In the genomic region with DNA sequence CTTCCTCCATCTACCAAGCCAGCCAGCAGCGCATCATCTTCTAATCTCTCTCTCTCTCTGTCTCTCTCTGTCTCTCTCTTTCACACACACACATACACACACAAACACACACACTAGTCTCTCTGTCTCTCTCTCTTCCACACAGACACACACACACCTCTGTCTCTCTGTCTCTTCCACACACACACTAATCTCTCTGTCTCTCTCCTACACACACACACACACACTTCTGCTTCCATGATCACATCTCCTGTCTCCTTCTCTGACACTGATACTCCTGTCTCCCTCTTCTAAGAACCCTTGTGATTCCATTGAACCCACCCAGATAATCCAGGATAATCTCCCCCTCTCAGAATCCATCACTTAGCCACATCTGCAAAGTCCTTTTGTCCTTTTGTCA, we compare ENCODE assay signal across 27 cellular contexts.
DNase-seq lines count a peak whose midpoint lies in the region; ATAC-seq and TF ChIP-seq lines count a peak whose summit lies in the region.
"Had no signal": no experiment of that assay in that cellular context is flagged by ENCODE, and none has a peak within 500 bp of the region (broad histone marks: within the 10 kb centered on the region; RNA-seq: fewer than 3 reads in every experiment).

No MANE protein-coding gene starts in this region.

- H4K20me1 ChIP-seq in GM23248 (ENCODE audit: insufficient read depth), result no peaks in the 10 kb centered on the region
- H4K20me1 ChIP-seq in PC-3 (ENCODE audit: low read length), result no peaks in the 10 kb centered on the region

- H3K27me3 Mint-ChIP-seq in osteocyte (ENCODE audit: unreplicated experiment), result no peaks in the 10 kb centered on the region
- H3K27me3 Mint-ChIP-seq: central memory CD8-positive, alpha-beta T cell had no signal

- ATAC-seq in PC-3 (no peak), heart left ventricle (no peak)
- no peak for ATAC-seq in stimulated activated naive CD8-positive, alpha-beta T cell treated with anti-CD3 and anti-CD28 coated beads, Interleukin-15, Interleukin-2, amounts not matched to agents 100 U/mL and 50 U/mL, for 24 hours

- H3K4me2 ChIP-seq in GM23248 (ENCODE audit: unreplicated experiment) (no peak overlapping the region), PC-3 (ENCODE audit: low read length) (peak overlapping the region; percentile 15; the same call in 1 of the 2 replicates)

- H3K27me3 ChIP-seq in GM23248 (replicated peaks; ENCODE audit: insufficient read depth) (no peaks in the 10 kb centered on the region), PC-3 (ENCODE audit: low read length) (no peaks in the 10 kb centered on the region), heart left ventricle (no peaks in the 10 kb centered on the region)
- H3K27me3 ChIP-seq: BLaER1 treated with 17β-estradiol and CSF1 and Interleukin-3, amounts not matched to agents 10 nM and 100 nM; right atrium auricular region; stomach; uterus had no signal

- peaks cover 27% of the 10 kb centered on the region for H3K4me1 ChIP-seq in GM23248 (ENCODE audit: insufficient read depth)
- H3K4me1 ChIP-seq in PC-3 (ENCODE audit: insufficient read depth, low read length), result peaks cover 42% of the 10 kb centered on the region
- no peaks in the 10 kb centered on the region for H3K4me1 ChIP-seq in heart left ventricle
- H3K4me1 ChIP-seq: HAP-1, parathyroid adenoma, stomach, uterus had no signal

- peaks cover 11% of the 10 kb centered on the region for H3K9me3 Mint-ChIP-seq in osteocyte (ENCODE audit: unreplicated experiment)

- POLR2A ChIA-PET in PC-3 (lab: Charles Lee; ENCODE audit: unreplicated experiment), result interaction anchor here (0.6 kb wide), 1 partner anchor 764 kb away, joined by 4 read pairs; no protein-coding TSS in a partner anchor

- H3F3A ChIP-seq in GM23248 (ENCODE audit: insufficient read depth) (peaks cover 33% of the 10 kb centered on the region), PC-3 (ENCODE audit: low read length, unreplicated experiment) (peaks cover 13% of the 10 kb centered on the region)

- TF ChIP-seq POLR2A in heart left ventricle (IDR thresholded peaks at IDR 0.05), result no peak

- H2AFZ ChIP-seq in GM23248, result no peak overlapping the region
- no peak overlapping the region for H2AFZ ChIP-seq in PC-3 (ENCODE audit: low read length)
- H2AFZ ChIP-seq: parathyroid adenoma had no signal

- no peak overlapping the region for H3K4me3 Mint-ChIP-seq in osteocyte (ENCODE audit: unreplicated experiment)
- H3K4me3 Mint-ChIP-seq: central memory CD8-positive, alpha-beta T cell; nephron progenitor cell; T-helper 1 cell treated with Interleukin-12 subunit alpha and Interleukin-12 subunit beta and Interleukin-4 antibody, amounts not matched to agents 30 μg/mL and 1 μg/mL, for 36 hours had no signal

- H3K36me3 Mint-ChIP-seq in osteocyte (ENCODE audit: unreplicated experiment), result peaks cover 3% of the 10 kb centered on the region

- 100% methylated on average over 1 of the region's 1 CpG for WGBS in GM23248 (ENCODE audit: low coverage in 1 of 2, low lambda C conversion rate in 2 of 2, missing lambda C conversion rate in 2 of 2), 2 experiments
- WGBS in heart left ventricle, 4 donors, result 93 to 97% (median 94%) methylated on average over 1 of the region's 1 CpG

- H3K9me3 ChIP-seq in GM23248 (ENCODE audit: low read depth), result no peaks in the 10 kb centered on the region
- no peaks in the 10 kb centered on the region for H3K9me3 ChIP-seq in PC-3 (ENCODE audit: low read length)
- H3K9me3 ChIP-seq in heart left ventricle, result peaks cover 0 to 23% (median 0%) of the 10 kb centered on the region in 12 donors
- H3K9me3 ChIP-seq: HAP-1, uterus had no signal

- intact Hi-C loops in PC-3 (cut with micrococcal nuclease), result no loop called here
- intact Hi-C loops in heart left ventricle (cut with DNase I), result no loop called here

- no TSS peak for BruUV-seq in PC-3 (replicated peaks; lab: Mats Ljungman, UMichigan)

- H3K27ac ChIP-seq in GM23248 (peak overlapping the region; percentile 71), PC-3 (ENCODE audit: low read length) (peak overlapping the region; percentile 91), epithelial cell of prostate (peak overlapping the region; percentile 70), heart left ventricle (no peak overlapping the region)
- H3K27ac ChIP-seq: BLaER1 treated with 17β-estradiol and CSF1 and Interleukin-3, amounts not matched to agents 10 nM and 100 nM; parathyroid adenoma; right atrium auricular region; SK-N-MC; stomach; uterus had no signal

- peak overlapping the region; percentile 32; the same call in 1 of the 2 replicates for H3K9ac ChIP-seq in GM23248
- H3K9ac ChIP-seq in PC-3 (ENCODE audit: low read length), result peak overlapping the region; percentile 71
- H3K9ac ChIP-seq: BLaER1 treated with 17β-estradiol and CSF1 and Interleukin-3, amounts not matched to agents 10 nM and 100 nM; parathyroid adenoma had no signal

- peaks cover 26% of the 10 kb centered on the region for H3K4me1 Mint-ChIP-seq in osteocyte (ENCODE audit: unreplicated experiment)
- H3K4me1 Mint-ChIP-seq: central memory CD8-positive, alpha-beta T cell; nephron progenitor cell had no signal

- DNase-seq in GM23248 (no peak), PC-3 (no peak), epithelial cell of prostate (ENCODE audit: low read depth, low spot score) (no peak), osteocyte (ENCODE audit: extremely low spot score, unreplicated experiment) (no peak), foreskin melanocyte (no peak), heart left ventricle (no peak)
- DNase-seq in stimulated activated naive CD8-positive, alpha-beta T cell treated with anti-CD3 and anti-CD28 coated beads, Interleukin-15, Interleukin-2, amounts not matched to agents 100 U/mL and 50 U/mL, for 24 hours, result no peak
- DNase-seq: activated CD4-positive, CD25-positive, alpha-beta regulatory T cell; activated T-cell treated with anti-CD3 and anti-CD28 coated beads, Interleukin-2, amount 50 U/mL, for 48 hours; hypothalamus; Kasumi-1; left cardiac atrium; NCI-H1436 treated with DMSO at 0.1 percent for 48 hours; NCI-H345; NCI-H748 treated with DMSO at 0.1 percent for 48 hours; nephron progenitor cell; RPMI8226; stimulated activated CD8-positive, alpha-beta memory T cell treated with anti-CD3 and anti-CD28 coated beads, Interleukin-4, amount 100 ng/mL, for 48 hours; stomach; uterus had no signal

- in situ Hi-C loops in GM23248 (cut with MboI), result no loop called here

- H3K4me3 ChIP-seq in GM23248 (no peak overlapping the region), PC-3 (ENCODE audit: low read length) (no peak overlapping the region), heart left ventricle (no peak overlapping the region)
- H3K4me3 ChIP-seq: BLaER1 treated with 17β-estradiol and CSF1 and Interleukin-3, amounts not matched to agents 10 nM and 100 nM; HAP-1; right atrium auricular region; SK-N-MC; stomach; uterus had no signal

- no peak for TF ChIP-seq CTCF in PC-3 (conservative IDR thresholded peaks at IDR 0.05; ENCODE audit: low read depth, low read length)
- TF ChIP-seq CTCF in osteocyte (IDR thresholded peaks at IDR 0.05), result no peak
- TF ChIP-seq CTCF in heart left ventricle (IDR thresholded peaks at IDR 0.05), result no peak

- no peaks in the 10 kb centered on the region for H3K36me3 ChIP-seq in GM23248 (ENCODE audit: low read depth)
- H3K36me3 ChIP-seq in PC-3 (ENCODE audit: low read depth, low read length), result no peaks in the 10 kb centered on the region
- H3K36me3 ChIP-seq in heart left ventricle, result no peaks in the 10 kb centered on the region
- H3K36me3 ChIP-seq: BLaER1 treated with 17β-estradiol and CSF1 and Interleukin-3, amounts not matched to agents 10 nM and 100 nM; HAP-1; right atrium auricular region; stomach; uterus had no signal

- H3K79me2 ChIP-seq in GM23248 (ENCODE audit: insufficient read depth), result no peaks in the 10 kb centered on the region
- no peaks in the 10 kb centered on the region for H3K79me2 ChIP-seq in PC-3 (ENCODE audit: low read length)
- H3K79me2 ChIP-seq: parathyroid adenoma had no signal

- peak overlapping the region; percentile 29 for H3K27ac Mint-ChIP-seq in osteocyte (ENCODE audit: unreplicated experiment)
- H3K27ac Mint-ChIP-seq: nephron progenitor cell; T-helper 1 cell treated with Interleukin-12 subunit alpha and Interleukin-12 subunit beta and Interleukin-4 antibody, amounts not matched to agents 30 μg/mL and 1 μg/mL, for 36 hours had no signal

- CTCF ChIA-PET in PC-3 (lab: Charles Lee), result interaction anchor here (0.5 kb wide), 1 partner anchor 279 kb away, joined by 3 read pairs; no protein-coding TSS in a partner anchor

- no peaks in the 10 kb centered on the region for H3K9me2 ChIP-seq in GM23248 (ENCODE audit: insufficient read depth)
- no peaks in the 10 kb centered on the region for H3K9me2 ChIP-seq in PC-3 (replicated peaks; ENCODE audit: low read length)

Comparison
In these comparisons a context has a peak if more than half of its experiments do, and no peak if none do; other contexts are left out.
1. H3K27ac ChIP-seq: peak in GM23248 (single experiment), PC-3 (single experiment) and epithelial cell of prostate (single experiment); none in heart left ventricle (0 of 12).